Comparison of ENCODE assay signal across 9 cellular contexts in genomic region chr2:141557329-141558098, GRCh38.
DNase-seq lines count a peak whose midpoint lies in the region; ATAC-seq and TF ChIP-seq lines count a peak whose summit lies in the region.
"Had no signal": no experiment of that assay in that cellular context is flagged by ENCODE, and none has a peak within 500 bp of the region (broad histone marks: within the 10 kb centered on the region; RNA-seq: fewer than 3 reads in every experiment).

No MANE protein-coding gene starts in this region.

- H4K8ac ChIP-seq in H9 (replicated peaks; ENCODE audit: insufficient read length, low read depth, low read length), result no peak overlapping the region

- WGBS in gastroesophageal sphincter (ENCODE audit: low coverage in 1 of 2), 2 donors, result 85 to 90% methylated on average over 4 of the region's 4 CpGs
- WGBS in H9 (ENCODE audit: extremely low coverage, insufficient read length, low lambda C conversion rate), result no CpG with 5 or more reads among the region's 4 CpGs

- H2AFZ ChIP-seq in H9 (ENCODE audit: low read length), result no peak overlapping the region

- H3K27me3 Mint-ChIP-seq in H9 (ENCODE audit: low read depth), result no peaks in the 10 kb centered on the region

- ATAC-seq in GM21529 (IDR thresholded peaks at IDR 0.05; ENCODE audit: unreplicated experiment) (peak; percentile 58), thoracic aorta (ENCODE audit: insufficient number of reproducible peaks, low FRiP score, low read depth) (peak; percentile 28), gastroesophageal sphincter (no peak)

- H3K4me1 ChIP-seq in thoracic aorta (ENCODE audit: control insufficient read depth in 1 of 2, low read depth in 2 of 2) (no peaks in the 10 kb centered on the region), gastroesophageal sphincter (no peaks in the 10 kb centered on the region), H9 (ENCODE audit: insufficient read depth, low read length) (no peaks in the 10 kb centered on the region; the same call in 1 of the 2 replicates)

- no peaks in the 10 kb centered on the region for H3K79me1 ChIP-seq in H9 (ENCODE audit: insufficient read depth, low read depth, low read length, poor library complexity, severe bottlenecking)

- TF ChIP-seq POLR2A in gastroesophageal sphincter (IDR thresholded peaks at IDR 0.05), result no peak

- H2BK120ac ChIP-seq in H9 (ENCODE audit: low read depth, low read length, poor library complexity, severe bottlenecking), result no peak overlapping the region

- H2BK20ac ChIP-seq in H9 (ENCODE audit: low read depth, low read length, poor library complexity, severe bottlenecking), result no peak overlapping the region

- H4K91ac ChIP-seq in H9 (ENCODE audit: insufficient read length, low read depth, low read length), result no peak overlapping the region

- no peak overlapping the region for H2AK5ac ChIP-seq in H9 (ENCODE audit: insufficient read length, low read length)

- no peak overlapping the region for H3K18ac ChIP-seq in H9 (ENCODE audit: insufficient read length, low read depth, low read length)

- no peaks in the 10 kb centered on the region for H3K79me2 ChIP-seq in H9 (ENCODE audit: insufficient read depth, low read length)

- no peak overlapping the region for H3K23ac ChIP-seq in H9 (ENCODE audit: insufficient read length, low read depth, low read length)

- H3K4me3 ChIP-seq in brain microvascular endothelial cell (ENCODE audit: low read depth, low read length) (no peak overlapping the region), thoracic aorta (no peak overlapping the region), gastroesophageal sphincter (no peak overlapping the region)

- H3K36me3 ChIP-seq in brain microvascular endothelial cell (replicated peaks) (no peaks in the 10 kb centered on the region), thoracic aorta (no peaks in the 10 kb centered on the region), gastroesophageal sphincter (no peaks in the 10 kb centered on the region)

- no peak overlapping the region for H3K9ac ChIP-seq in H9 (ENCODE audit: extremely low read depth, insufficient read length, low read length)

- H3K4me3 Mint-ChIP-seq in H9, result no peak overlapping the region

- H3K14ac ChIP-seq in H9 (ENCODE audit: insufficient read depth, low read length), result no peak overlapping the region

- H3K23me2 ChIP-seq in H9 (ENCODE audit: insufficient read length, low read depth, low read length, poor library complexity, severe bottlenecking), result no peaks in the 10 kb centered on the region

- H3K4me2 ChIP-seq in H9 (ENCODE audit: insufficient read depth, insufficient read length, low read length), result no peak overlapping the region

- no peak overlapping the region for H4K5ac ChIP-seq in H9 (ENCODE audit: insufficient read length, low read depth, low read length)

- H3K36me3 Mint-ChIP-seq in H9 (ENCODE audit: insufficient read depth in 1 of 3, low read depth in 3 of 3), result no peaks in the 10 kb centered on the region

- TF ChIP-seq CTCF in brain microvascular endothelial cell (IDR thresholded peaks at IDR 0.05; ENCODE audit: low read depth, low read length, missing control alignments), result no peak
- TF ChIP-seq CTCF in thoracic aorta (IDR thresholded peaks at IDR 0.05), result no peak
- no peak for TF ChIP-seq CTCF in gastroesophageal sphincter (IDR thresholded peaks at IDR 0.05)
- no peak for TF ChIP-seq CTCF in H9 (conservative IDR thresholded peaks at IDR 0.05)

- H3K4me1 Mint-ChIP-seq in H9, result peaks cover 3 to 10% of the 10 kb centered on the region in 2 experiments; a peak in 3 of 4 replicates

- H3K56ac ChIP-seq in H9 (ENCODE audit: insufficient read length, low read depth, low read length), result no peak overlapping the region

- H2BK15ac ChIP-seq in H9 (ENCODE audit: low read depth, low read length), result no peak overlapping the region

- H3K4ac ChIP-seq in H9 (ENCODE audit: low read depth, low read length), result no peak overlapping the region

- no peak overlapping the region for H2BK12ac ChIP-seq in H9 (ENCODE audit: insufficient read length, low read depth, low read length)

- H2BK5ac ChIP-seq in H9 (ENCODE audit: insufficient read length, low read length), result no peak overlapping the region

- H3K9me3 ChIP-seq in thoracic aorta, result no peaks in the 10 kb centered on the region
- no peaks in the 10 kb centered on the region for H3K9me3 ChIP-seq in gastroesophageal sphincter
- no peaks in the 10 kb centered on the region for H3K9me3 ChIP-seq in H9 (ENCODE audit: control insufficient read depth, low read depth, low read length)

- peak; percentile 10 for DNase-seq in LoVo (ENCODE audit: low spot score)
- DNase-seq in brain microvascular endothelial cell, result peak; percentile 82
- no peak for DNase-seq in thoracic aorta (ENCODE audit: low spot score)
- no peak for DNase-seq in activated T-cell treated with anti-CD3 and anti-CD28 coated beads, Interleukin-2, amount 50 U/mL, for 48 hours
- DNase-seq in H9, result no peak
- DNase-seq: NCI-H2029; stimulated activated CD4-positive, alpha-beta T cell treated with anti-CD3 and anti-CD28 coated beads, Interleukin-2, amount 100 ng/mL, for 48 hours had no signal

- TF ChIP-seq EP300 in gastroesophageal sphincter (IDR thresholded peaks at IDR 0.05), result no peak

- in situ Hi-C loops in brain microvascular endothelial cell (cut with HindIII; ENCODE audit: low pct_ligation_motif_present, low sequenced_read_pairs), result no loop called here

- no peaks in the 10 kb centered on the region for H4K20me1 ChIP-seq in H9 (ENCODE audit: control insufficient read depth, insufficient read depth, insufficient read length)

- H3T11ph ChIP-seq in H9 (ENCODE audit: low read length), result no peak overlapping the region

- H3K27me3 ChIP-seq in brain microvascular endothelial cell (replicated peaks), result no peaks in the 10 kb centered on the region
- no peaks in the 10 kb centered on the region for H3K27me3 ChIP-seq in thoracic aorta (replicated peaks; ENCODE audit: insufficient read depth)
- no peaks in the 10 kb centered on the region for H3K27me3 ChIP-seq in gastroesophageal sphincter
- H3K27me3 ChIP-seq in H9 (ENCODE audit: insufficient read depth, low read length), result no peaks in the 10 kb centered on the region

- H3K9me3 Mint-ChIP-seq in H9, result no peaks in the 10 kb centered on the region

- H3K27ac ChIP-seq in brain microvascular endothelial cell (no peak overlapping the region), thoracic aorta (no peak overlapping the region), gastroesophageal sphincter (no peak overlapping the region), H9 (ENCODE audit: insufficient read length, low read depth, low read length) (no peak overlapping the region)

- peak overlapping the region in 1 of 3 experiments; percentile 72; a peak in 1 of 7 replicates for H3K27ac Mint-ChIP-seq in H9

Comparison
In these comparisons a context has a peak if more than half of its experiments do, and no peak if none do; other contexts are left out.
1. DNase-seq: peak in LoVo (single experiment) and brain microvascular endothelial cell (single experiment); none in thoracic aorta (single experiment), activated T-cell treated with anti-CD3 and anti-CD28 coated beads, Interleukin-2, amount 50 U/mL, for 48 hours (0 of 2) and H9 (single experiment).